21 cellular contexts compared by ENCODE assay signal in the genomic region with DNA sequence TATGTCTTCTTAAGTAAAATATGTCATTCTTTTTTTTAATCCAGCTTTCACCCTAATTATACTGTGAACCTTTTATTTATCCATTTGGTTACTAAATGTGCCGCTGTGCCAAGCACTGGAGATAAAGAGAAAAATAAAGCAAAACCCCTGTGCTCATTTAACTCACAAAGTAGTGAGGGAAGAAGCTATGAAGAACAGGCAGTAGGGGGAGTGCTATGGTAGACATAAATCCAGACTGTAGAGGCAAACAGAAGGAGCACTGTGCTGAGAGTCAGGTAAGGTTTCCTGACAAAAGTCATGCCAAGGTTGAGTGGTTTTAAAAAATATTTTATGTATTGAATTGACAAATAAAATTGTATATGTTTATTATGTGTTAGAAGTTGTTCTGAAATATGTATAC.
DNase-seq lines count a peak whose midpoint lies in the region; ATAC-seq and TF ChIP-seq lines count a peak whose summit lies in the region.
"Had no signal": no experiment of that assay in that cellular context is flagged by ENCODE, and none has a peak within 500 bp of the region (broad histone marks: within the 10 kb centered on the region; RNA-seq: fewer than 3 reads in every experiment).

No MANE protein-coding gene starts in this region.

- DNase-seq in COR-L47 (lab: John Stamatoyannopoulos, UW) (peak; percentile 2), LNCaP clone FGC (ENCODE audit: low read depth) (no peak), RPMI7951 (ENCODE audit: low read depth) (peak; percentile 5), myocyte (ENCODE audit: low read depth) (peak; percentile 11), ecto neural progenitor cell (ENCODE audit: low spot score) (no peak), left cardiac atrium (no peak)
- DNase-seq: activated effector memory CD4-positive, alpha-beta T cell treated with anti-CD3 and anti-CD28 coated beads, Interleukin-2, amount 50 U/mL, for 16 hours; activated naive CD8-positive, alpha-beta T cell treated with anti-CD3 and anti-CD28 coated beads, Interleukin-2, amount 10 ng/mL, durations not matched to agents 7 days and 5 days; foreskin fibroblast; heart right ventricle; left colon; mesenchymal stem cell; naive B cell; NCI-H1417 treated with DMSO at 0.1 percent for 48 hours; NCI-H446; NCI-H82; nucleus accumbens; small intestine; stimulated activated CD4-positive, alpha-beta T cell treated with anti-CD3 and anti-CD28 coated beads, Interleukin-1b, Interleukin-23, amount 100 ng/mL, for 48 hours had no signal

- intact Hi-C loops in left cardiac atrium (cut with DNase I), result loop anchor here in 1 of 2 donors (10.0 kb wide), 1 partner anchor 53 kb away; no protein-coding TSS in a partner anchor

- ATAC-seq in left cardiac atrium (no peak), HG02623 (IDR thresholded peaks at IDR 0.05; ENCODE audit: unreplicated experiment) (no peak)
- ATAC-seq: heart right ventricle, left colon had no signal

- H3K4me3 ChIP-seq in LNCaP clone FGC (ENCODE audit: low read depth, low read length), result no peak overlapping the region
- H3K4me3 ChIP-seq: heart right ventricle, SJSA1 had no signal

- peak; percentile 48 for TF ChIP-seq CTCF in LNCaP clone FGC (IDR thresholded peaks at IDR 0.05; ENCODE audit: control insufficient read depth, extremely low read depth, insufficient read depth)

Comparison
In these comparisons a context has a peak if more than half of its experiments do, and no peak if none do; other contexts are left out.
1. DNase-seq: peak in COR-L47 (single experiment), RPMI7951 (single experiment) and myocyte (single experiment); none in LNCaP clone FGC (single experiment), ecto neural progenitor cell (single experiment) and left cardiac atrium (single experiment).